In genomic region chr10:122586070-122586469, GRCh38 we compare ENCODE assay signal across 7 cellular contexts. TPM values are rescaled to one million over a fixed set of nuclear protein-coding genes. Genes with fewer than 3 reads are reported as not detected.
"Had no signal": no experiment of that assay in that cellular context is flagged by ENCODE, and none has a peak within 500 bp of the region (broad histone marks: within the 10 kb centered on the region; RNA-seq: fewer than 3 reads in every experiment).

No MANE protein-coding gene starts in this region.

RNA-seq across cellular contexts. Expression of gene DMBT1, which starts 25.5 kb away (rescaled TPM):
- total RNA-seq: left cardiac atrium, liver, lung microvascular endothelial cell, mesothelial cell of epicardium, mononuclear cell had no signal
- polyA plus RNA-seq: hepatocyte, immature natural killer cell had no signal
